Comparison of ENCODE assay signal across 9 cellular contexts in genomic region chr18:50877545-50878265, GRCh38. TPM values are rescaled to one million over a fixed set of nuclear protein-coding genes. Genes with fewer than 3 reads are reported as not detected.
DNase-seq lines count a peak whose midpoint lies in the region; ATAC-seq and TF ChIP-seq lines count a peak whose summit lies in the region.
"Had no signal": no experiment of that assay in that cellular context is flagged by ENCODE, and none has a peak within 500 bp of the region (broad histone marks: within the 10 kb centered on the region; RNA-seq: fewer than 3 reads in every experiment).

No MANE protein-coding gene starts in this region.

- H3K4me3 Mint-ChIP-seq in nephron: peak overlapping the region; percentile 93 to 97 (median 94)

- H3K36me3 ChIP-seq in BLaER1 treated with 17β-estradiol and CSF1 and Interleukin-3, amounts not matched to agents 10 nM and 100 nM: peaks cover 0 to 14% (median 9%) of the 10 kb centered on the region in 11 experiments; a peak in 13 of 22 replicates
- peaks cover 11% of the 10 kb centered on the region; the same call in 1 of the 2 replicates for H3K36me3 ChIP-seq in Karpas-422 (ENCODE audit: insufficient read depth, low read length)

- H3K4me3 ChIP-seq in BLaER1 treated with 17β-estradiol and CSF1 and Interleukin-3, amounts not matched to agents 10 nM and 100 nM: peak overlapping the region; percentile 82 to 98 (median 90)
- H3K4me3 ChIP-seq in Karpas-422 (ENCODE audit: low read length): peak overlapping the region; percentile 96
- peak overlapping the region; percentile 82 to 83 for H3K4me3 ChIP-seq in cardiac fibroblast (replicated peaks in 1 of 2; ENCODE audit: low read depth in 2 of 2, low read length in 2 of 2)

- peaks cover 3% of the 10 kb centered on the region for H3K27me3 Mint-ChIP-seq in nephron (ENCODE audit: low read depth)

- peaks cover 17 to 35% (median 24%) of the 10 kb centered on the region in 10 experiments for H3K4me1 ChIP-seq in BLaER1 treated with 17β-estradiol and CSF1 and Interleukin-3, amounts not matched to agents 10 nM and 100 nM
- H3K4me1 ChIP-seq in Karpas-422 (ENCODE audit: low read length): peaks cover 24% of the 10 kb centered on the region

- no peak for ATAC-seq in HG02642 (IDR thresholded peaks at IDR 0.05; ENCODE audit: poor library complexity, unreplicated experiment)

- H3K9me3 ChIP-seq in BLaER1 treated with 17β-estradiol and CSF1 and Interleukin-3, amounts not matched to agents 10 nM and 100 nM (replicated peaks in 1 of 11): no peaks in the 10 kb centered on the region
- no peaks in the 10 kb centered on the region for H3K9me3 ChIP-seq in Karpas-422 (ENCODE audit: low read length)

- no peaks in the 10 kb centered on the region for H3K36me3 Mint-ChIP-seq in nephron (ENCODE audit: low read depth)

- H3K4me1 Mint-ChIP-seq in nephron: peaks cover 6% of the 10 kb centered on the region

- H3K27ac Mint-ChIP-seq in nephron: peak overlapping the region; percentile 63 to 79 (median 72)

- H4K20me1 ChIP-seq in BLaER1 treated with 17β-estradiol and CSF1 and Interleukin-3, amounts not matched to agents 10 nM and 100 nM: peaks cover 5 to 36% (median 27%) of the 10 kb centered on the region in 11 experiments; a peak in 20 of 22 replicates
- 0 out of 2 replicates have a peak, but pooled peaks cover 7% of the 10 kb centered on the region for H4K20me1 ChIP-seq in Karpas-422 (ENCODE audit: insufficient read depth, low read depth, low read length)

- peak overlapping the region in 10 of 11 experiments; percentile 90 to 100 (median 98); a peak in 21 of 22 replicates for H3K27ac ChIP-seq in BLaER1 treated with 17β-estradiol and CSF1 and Interleukin-3, amounts not matched to agents 10 nM and 100 nM
- H3K27ac ChIP-seq in Karpas-422 (ENCODE audit: low read length): peak overlapping the region; percentile 70; the same call in 1 of the 2 replicates

- H2AFZ ChIP-seq in Karpas-422 (ENCODE audit: low read length): peak overlapping the region; percentile 51; the same call in 1 of the 2 replicates

- peak overlapping the region; percentile 59 to 95 (median 84) for H3K4me2 ChIP-seq in BLaER1 treated with 17β-estradiol and CSF1 and Interleukin-3, amounts not matched to agents 10 nM and 100 nM
- H3K4me2 ChIP-seq in Karpas-422 (ENCODE audit: low read depth, low read length, poor library complexity, severe bottlenecking): peak overlapping the region; percentile 82

- H3K9me3 Mint-ChIP-seq in nephron: no peaks in the 10 kb centered on the region

- DNase-seq in Karpas-422: no peak
- DNase-seq in cardiac fibroblast (ENCODE audit: low read depth in 2 of 2): no peak
- no peak for DNase-seq in GM19238 (ENCODE audit: insufficient read length, low spot score)
- DNase-seq in NAMALWA (ENCODE audit: low spot score): no peak
- no peak for DNase-seq in COLO829 (ENCODE audit: low spot score)

- H3K79me2 ChIP-seq in Karpas-422 (ENCODE audit: low read length): peaks cover 35% of the 10 kb centered on the region

- no peak for TF ChIP-seq CTCF in cardiac fibroblast (IDR thresholded peaks at IDR 0.05; ENCODE audit: low read depth, low read length)
- TF ChIP-seq CTCF in nephron (IDR thresholded peaks at IDR 0.05; ENCODE audit: unreplicated experiment in 3 of 3): no peak

- H3K9ac ChIP-seq in BLaER1 treated with 17β-estradiol and CSF1 and Interleukin-3, amounts not matched to agents 10 nM and 100 nM: peak overlapping the region in 10 of 11 experiments; percentile 93 to 99 (median 96); a peak in 20 of 22 replicates
- H3K9ac ChIP-seq in Karpas-422 (ENCODE audit: low read length): peak overlapping the region; percentile 94

- H3K9me2 ChIP-seq in Karpas-422 (replicated peaks; ENCODE audit: insufficient read depth, low read length): no peaks in the 10 kb centered on the region

- H3K27me3 ChIP-seq in BLaER1 treated with 17β-estradiol and CSF1 and Interleukin-3, amounts not matched to agents 10 nM and 100 nM: no peaks in the 10 kb centered on the region
- H3K27me3 ChIP-seq in Karpas-422 (ENCODE audit: low read length): no peaks in the 10 kb centered on the region

RNA-seq across cellular contexts. Expression of gene ME2, which starts 1.2 kb away (rescaled TPM):
- total RNA-seq in Karpas-422 (2014; rRNA removed; shearing (Covaris generic); ENCODE audit: low replicate concordance): 137 and 184 TPM in 2 replicates

RNA-seq across cellular contexts. Expression of gene MRO, which starts 57.9 kb away (rescaled TPM):
- 3.2 and 4.9 TPM in 2 replicates for total RNA-seq in Karpas-422 (2014; rRNA removed; shearing (Covaris generic); ENCODE audit: low replicate concordance)
- total RNA-seq: pulmonary artery endothelial cell had no signal
